In genomic region chr1:231778009-231778719, GRCh38 we compare ENCODE assay signal across 9 cellular contexts.
A peak's percentile ranks its signal among the peaks of the same experiment; 100 is the strongest.
DNase-seq lines count a peak whose midpoint lies in the region; ATAC-seq and TF ChIP-seq lines count a peak whose summit lies in the region.
"Had no signal": no experiment of that assay in that cellular context is flagged by ENCODE, and none has a peak within 500 bp of the region (broad histone marks: within the 10 kb centered on the region; RNA-seq: fewer than 3 reads in every experiment).

No MANE protein-coding gene starts in this region.

- H3K36me3 Mint-ChIP-seq in dendritic cell treated with granulocyte-macrophage colony-stimulating factor and Interleukin-4, amounts not matched to agents 40 ng/mL and 50 ng/mL, for 4 days (ENCODE audit: low read depth) = peaks cover 17% of the 10 kb centered on the region
- peaks cover 3% of the 10 kb centered on the region for H3K36me3 Mint-ChIP-seq in mesothelial cell of epicardium
- H3K36me3 Mint-ChIP-seq in natural killer cell = no peaks in the 10 kb centered on the region

- H3K4me3 Mint-ChIP-seq in dendritic cell treated with granulocyte-macrophage colony-stimulating factor and Interleukin-4, amounts not matched to agents 40 ng/mL and 50 ng/mL, for 4 days = peak overlapping the region; percentile 32
- H3K4me3 Mint-ChIP-seq in mesothelial cell of epicardium = no peak overlapping the region
- no peak overlapping the region for H3K4me3 Mint-ChIP-seq in natural killer cell

- peaks cover 81% of the 10 kb centered on the region for H3K4me1 Mint-ChIP-seq in dendritic cell treated with granulocyte-macrophage colony-stimulating factor and Interleukin-4, amounts not matched to agents 40 ng/mL and 50 ng/mL, for 4 days (ENCODE audit: low read depth)
- H3K4me1 Mint-ChIP-seq in mesothelial cell of epicardium = peaks cover 32% of the 10 kb centered on the region
- H3K4me1 Mint-ChIP-seq in natural killer cell = no peaks in the 10 kb centered on the region

- no peak for TF ChIP-seq CTCF in AG10803 (conservative IDR thresholded peaks at IDR 0.05; ENCODE audit: low read length)
- no peak for TF ChIP-seq CTCF in mesothelial cell of epicardium (IDR thresholded peaks at IDR 0.05; ENCODE audit: unreplicated experiment)
- TF ChIP-seq CTCF in natural killer cell (IDR thresholded peaks at IDR 0.05) = no peak

- H3K27ac Mint-ChIP-seq in dendritic cell treated with granulocyte-macrophage colony-stimulating factor and Interleukin-4, amounts not matched to agents 40 ng/mL and 50 ng/mL, for 4 days = peak overlapping the region; percentile 94
- H3K27ac Mint-ChIP-seq in mesothelial cell of epicardium = peak overlapping the region; percentile 95
- no peak overlapping the region for H3K27ac Mint-ChIP-seq in natural killer cell

- intact Hi-C loops in dendritic cell treated with granulocyte-macrophage colony-stimulating factor and Interleukin-4, amounts not matched to agents 40 ng/mL and 50 ng/mL, for 4 days (cut with micrococcal nuclease) = loop anchor here (5.0 kb wide), 1 partner anchor 166 kb away; no protein-coding TSS in a partner anchor
- intact Hi-C loops in natural killer cell (cut with micrococcal nuclease) = no loop called here

- no peaks in the 10 kb centered on the region for H3K27me3 Mint-ChIP-seq in dendritic cell treated with granulocyte-macrophage colony-stimulating factor and Interleukin-4, amounts not matched to agents 40 ng/mL and 50 ng/mL, for 4 days
- H3K27me3 Mint-ChIP-seq in mesothelial cell of epicardium (ENCODE audit: low read depth) = no peaks in the 10 kb centered on the region
- H3K27me3 Mint-ChIP-seq in natural killer cell (ENCODE audit: low read depth in 2 of 2) = no peaks in the 10 kb centered on the region

- ATAC-seq in HG03139 (IDR thresholded peaks at IDR 0.05; ENCODE audit: unreplicated experiment) (no peak), natural killer cell (no peak)

- no peak overlapping the region for H3K4me3 ChIP-seq in AG10803 (ENCODE audit: low read length)

- DNase-seq in AG10803 (ENCODE audit: low read depth) = peak; percentile 53
- peak; percentile 93 for DNase-seq in MV-4-11 (lab: John Stamatoyannopoulos, UW)
- peak in 1 of 2 experiments; percentile 70 for DNase-seq in mesothelial cell of epicardium (ENCODE audit: low spot score in 2 of 2, unreplicated experiment in 2 of 2)
- DNase-seq in activated T-cell treated with anti-CD3 and anti-CD28 coated beads, Interleukin-2, amount 50 U/mL, for 48 hours = no peak
- no peak for DNase-seq in natural killer cell
- DNase-seq in NCI-H524 (lab: John Stamatoyannopoulos, UW) = no peak
- DNase-seq: SHP77 treated with DMSO at 0.1 percent for 48 hours had no signal

- H3K9me3 Mint-ChIP-seq in dendritic cell treated with granulocyte-macrophage colony-stimulating factor and Interleukin-4, amounts not matched to agents 40 ng/mL and 50 ng/mL, for 4 days = no peaks in the 10 kb centered on the region
- H3K9me3 Mint-ChIP-seq in mesothelial cell of epicardium (no peaks in the 10 kb centered on the region), natural killer cell (no peaks in the 10 kb centered on the region)

Comparison
In these comparisons a context has a peak if more than half of its experiments do, and no peak if none do; other contexts are left out.
1. DNase-seq: peak in AG10803 (single experiment) and MV-4-11 (single experiment); none in activated T-cell treated with anti-CD3 and anti-CD28 coated beads, Interleukin-2, amount 50 U/mL, for 48 hours (0 of 2), natural killer cell (single experiment) and NCI-H524 (0 of 2).
2. H3K27ac Mint-ChIP-seq: peak in dendritic cell treated with granulocyte-macrophage colony-stimulating factor and Interleukin-4, amounts not matched to agents 40 ng/mL and 50 ng/mL, for 4 days (single experiment) and mesothelial cell of epicardium (single experiment); none in natural killer cell (0 of 2).